12 cellular contexts compared by ENCODE assay signal in the genomic region with DNA sequence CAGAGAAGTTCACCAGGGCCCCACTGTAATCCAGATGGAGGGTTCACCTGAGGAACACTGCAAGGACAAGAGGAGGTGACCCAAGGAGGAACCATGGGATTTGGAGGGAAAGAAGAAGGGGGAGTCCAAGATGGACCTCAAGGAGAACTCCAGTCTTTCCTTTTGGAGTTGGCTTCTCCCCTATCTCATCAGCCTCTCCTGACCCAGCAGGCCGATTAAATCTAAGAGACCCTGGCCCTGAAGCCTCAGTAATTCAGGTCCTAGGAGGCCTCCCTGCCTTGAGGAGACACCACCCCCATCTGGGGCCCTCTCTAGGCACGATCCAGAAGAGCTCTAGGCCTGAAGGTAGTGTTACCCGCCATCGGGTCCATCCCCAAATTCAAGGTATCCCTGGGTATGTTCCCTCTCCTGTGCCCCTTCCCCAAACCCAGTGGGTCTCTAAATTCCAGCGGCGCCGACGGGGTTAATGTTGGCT. TPM values are rescaled to one million over a fixed set of nuclear protein-coding genes. Genes with fewer than 3 reads are reported as not detected.
DNase-seq lines count a peak whose midpoint lies in the region; ATAC-seq and TF ChIP-seq lines count a peak whose summit lies in the region.
"Had no signal": no experiment of that assay in that cellular context is flagged by ENCODE, and none has a peak within 500 bp of the region (broad histone marks: within the 10 kb centered on the region; RNA-seq: fewer than 3 reads in every experiment).

No MANE protein-coding gene starts in this region.

- no peak overlapping the region for H3K4me3 ChIP-seq in mesenchymal stem cell (ENCODE audit: insufficient read depth in 1 of 2, low read depth in 1 of 2, low read length in 2 of 2)
- H3K4me3 ChIP-seq in subcutaneous abdominal adipose tissue (ENCODE audit: low read depth in 1 of 5, low read length in 5 of 5), result peak overlapping the region in 4 of 5 donors; percentile 54 to 67 (median 60)

- no peak overlapping the region for H3K14ac ChIP-seq in mesenchymal stem cell (ENCODE audit: low read length in 2 of 2)

- H4K8ac ChIP-seq in mesenchymal stem cell (ENCODE audit: low read length), result no peak overlapping the region

- H3K36me3 ChIP-seq in mesenchymal stem cell (ENCODE audit: control insufficient read depth in 1 of 2, insufficient read depth in 2 of 2, low read depth in 1 of 2, low read length in 2 of 2), result no peaks in the 10 kb centered on the region
- no peaks in the 10 kb centered on the region for H3K36me3 ChIP-seq in subcutaneous abdominal adipose tissue (ENCODE audit: control insufficient read depth in 5 of 5, insufficient read depth in 5 of 5, low read length in 5 of 5)
- H3K36me3 ChIP-seq: neutrophil had no signal

- peak overlapping the region; percentile 83 for H3K4me2 ChIP-seq in mesenchymal stem cell (ENCODE audit: low read length, poor library complexity, severe bottlenecking)

- WGBS in mesenchymal stem cell, result 31% methylated on average over 6 of the region's 8 CpGs

- H3K23ac ChIP-seq in mesenchymal stem cell (ENCODE audit: low read length in 2 of 2), result no peak overlapping the region

- no peak overlapping the region for H3K4ac ChIP-seq in mesenchymal stem cell (ENCODE audit: low read depth in 1 of 2, low read length in 2 of 2)

- CTCF ChIA-PET in HEK293T (lab: Yijun Ruan, JAX), result no interaction called here

- POLR2A ChIA-PET in activated naive CD8-positive, alpha-beta T cell treated with anti-CD3 and anti-CD28 coated beads, Interleukin-2, amount 10 ng/mL, durations not matched to agents 7 days and 5 days (lab: Charles Lee), result interaction anchor here (0.9 to 1.9 kb wide), 6 partner anchors 10 to 37 kb away, joined by 3 to 12 read pairs (median 5); a partner anchor contains a TSS
- POLR2A ChIA-PET in HEK293T (lab: Yijun Ruan, JAX), result interaction anchor here (1.4 kb wide), 1 partner anchor 36 kb away, joined by 3 read pairs; no protein-coding TSS in a partner anchor

- peaks cover 69% of the 10 kb centered on the region for H3K4me1 Mint-ChIP-seq in activated T-cell treated with anti-CD3 and anti-CD28 coated beads, Interleukin-2, amount 50 U/mL, for 72 hours (ENCODE audit: low read depth)
- H3K4me1 Mint-ChIP-seq in activated naive CD8-positive, alpha-beta T cell treated with anti-CD3 and anti-CD28 coated beads, Interleukin-2, amount 10 ng/mL, durations not matched to agents 7 days and 5 days, result peaks cover 43% of the 10 kb centered on the region

- H3K27ac ChIP-seq in mesenchymal stem cell (ENCODE audit: low read length, poor library complexity, severe bottlenecking), result no peak overlapping the region
- no peak overlapping the region for H3K27ac ChIP-seq in subcutaneous abdominal adipose tissue (ENCODE audit: low read depth, low read length)
- H3K27ac ChIP-seq: neutrophil had no signal

- H2BK15ac ChIP-seq in mesenchymal stem cell (ENCODE audit: low read depth, poor library complexity, severe bottlenecking), result peak overlapping the region; percentile 46

- no peaks in the 10 kb centered on the region for H3K9me3 ChIP-seq in mesenchymal stem cell (ENCODE audit: control insufficient read depth, low read length)
- H3K9me3 ChIP-seq in subcutaneous abdominal adipose tissue (ENCODE audit: control insufficient read depth in 5 of 5, low read length in 5 of 5), result no peaks in the 10 kb centered on the region
- H3K9me3 ChIP-seq: neutrophil had no signal

- no peak overlapping the region for H4K91ac ChIP-seq in mesenchymal stem cell (ENCODE audit: low read length)

- no peak overlapping the region for H3K27ac Mint-ChIP-seq in activated T-cell treated with anti-CD3 and anti-CD28 coated beads, Interleukin-2, amount 50 U/mL, for 72 hours
- H3K27ac Mint-ChIP-seq in activated naive CD8-positive, alpha-beta T cell treated with anti-CD3 and anti-CD28 coated beads, Interleukin-2, amount 10 ng/mL, durations not matched to agents 7 days and 5 days, result peak overlapping the region; percentile 37

- peak in 1 of 2 donors; percentile 3 for ATAC-seq in activated T-cell treated with anti-CD3 and anti-CD28 coated beads, Interleukin-2, amount 50 U/mL, for 72 hours (replicated peaks in 1 of 2)
- ATAC-seq in activated naive CD8-positive, alpha-beta T cell treated with anti-CD3 and anti-CD28 coated beads, Interleukin-2, amount 10 ng/mL, durations not matched to agents 7 days and 5 days (ENCODE audit: low read depth), result no peak

- peak overlapping the region; percentile 66 to 82 for H3K4me3 Mint-ChIP-seq in activated T-cell treated with anti-CD3 and anti-CD28 coated beads, Interleukin-2, amount 50 U/mL, for 72 hours
- H3K4me3 Mint-ChIP-seq in activated naive CD8-positive, alpha-beta T cell treated with anti-CD3 and anti-CD28 coated beads, Interleukin-2, amount 10 ng/mL, durations not matched to agents 7 days and 5 days, result peak overlapping the region; percentile 71

- peaks cover 23% of the 10 kb centered on the region for H3K4me1 ChIP-seq in mesenchymal stem cell (ENCODE audit: control insufficient read depth, insufficient read depth, low read depth, low read length)
- H3K4me1 ChIP-seq in subcutaneous abdominal adipose tissue (ENCODE audit: control insufficient read depth in 5 of 5, insufficient read depth in 5 of 5, low read length in 5 of 5), result peaks cover 0 to 42% (median 23%) of the 10 kb centered on the region in 5 donors

- H3K27me3 Mint-ChIP-seq in activated T-cell treated with anti-CD3 and anti-CD28 coated beads, Interleukin-2, amount 50 U/mL, for 72 hours (ENCODE audit: low read depth), result peaks cover 8% of the 10 kb centered on the region
- H3K27me3 Mint-ChIP-seq in activated naive CD8-positive, alpha-beta T cell treated with anti-CD3 and anti-CD28 coated beads, Interleukin-2, amount 10 ng/mL, durations not matched to agents 7 days and 5 days, result peaks cover 33% of the 10 kb centered on the region

- peaks cover 0 to 3% of the 10 kb centered on the region in 2 donors for H3K36me3 Mint-ChIP-seq in activated T-cell treated with anti-CD3 and anti-CD28 coated beads, Interleukin-2, amount 50 U/mL, for 72 hours (ENCODE audit: insufficient read depth in 2 of 2)
- H3K36me3 Mint-ChIP-seq in activated naive CD8-positive, alpha-beta T cell treated with anti-CD3 and anti-CD28 coated beads, Interleukin-2, amount 10 ng/mL, durations not matched to agents 7 days and 5 days, result no peaks in the 10 kb centered on the region

- H2AK5ac ChIP-seq in mesenchymal stem cell (ENCODE audit: low read length, severe bottlenecking), result no peak overlapping the region

- H3K9me3 Mint-ChIP-seq in activated T-cell treated with anti-CD3 and anti-CD28 coated beads, Interleukin-2, amount 50 U/mL, for 72 hours, result no peaks in the 10 kb centered on the region
- no peaks in the 10 kb centered on the region for H3K9me3 Mint-ChIP-seq in activated naive CD8-positive, alpha-beta T cell treated with anti-CD3 and anti-CD28 coated beads, Interleukin-2, amount 10 ng/mL, durations not matched to agents 7 days and 5 days

- H3K9ac ChIP-seq in mesenchymal stem cell (ENCODE audit: low read length) (no peak overlapping the region), subcutaneous abdominal adipose tissue (ENCODE audit: low read length in 5 of 5) (no peak overlapping the region)

- H2BK12ac ChIP-seq in mesenchymal stem cell (ENCODE audit: low read length in 2 of 2), result no peak overlapping the region

- no peak for DNase-seq in activated T-cell treated with anti-CD3 and anti-CD28 coated beads, Interleukin-2, amount 50 U/mL, for 72 hours
- DNase-seq in activated T-cell treated with anti-CD3 and anti-CD28 coated beads, Interleukin-2, amount 50 U/mL, for 1 hour, result no peak
- no peak for DNase-seq in activated naive CD8-positive, alpha-beta T cell treated with anti-CD3 and anti-CD28 coated beads, Interleukin-2, amount 10 ng/mL, durations not matched to agents 7 days and 5 days
- DNase-seq in mesenchymal stem cell, result no peak
- DNase-seq in NAMALWA (ENCODE audit: low spot score), result no peak
- DNase-seq in activated CD8-positive, alpha-beta memory T cell treated with anti-CD3 and anti-CD28 coated beads for 24 hours, result no peak
- DNase-seq in HEK293T (ENCODE audit: extremely low spot score), result no peak
- DNase-seq: foreskin fibroblast, NCI-H1436 had no signal

- H3K79me1 ChIP-seq in mesenchymal stem cell (replicated peaks; ENCODE audit: low read length, poor library complexity, severe bottlenecking), result no peaks in the 10 kb centered on the region

- no peak overlapping the region for H3K18ac ChIP-seq in mesenchymal stem cell (ENCODE audit: low read depth in 1 of 2, low read length in 2 of 2)

- H3K27me3 ChIP-seq in mesenchymal stem cell (ENCODE audit: control insufficient read depth in 1 of 2, insufficient read depth in 1 of 2, low read length in 2 of 2) (peaks cover 53 to 54% of the 10 kb centered on the region in 2 experiments), subcutaneous abdominal adipose tissue (ENCODE audit: control insufficient read depth in 5 of 5, insufficient read depth in 4 of 5, low read length in 5 of 5) (peaks cover 0 to 12% (median 8%) of the 10 kb centered on the region in 5 donors)

- H2BK5ac ChIP-seq in mesenchymal stem cell (ENCODE audit: low read depth, low read length, poor library complexity, severe bottlenecking), result no peak overlapping the region

- no peak overlapping the region for H2AFZ ChIP-seq in mesenchymal stem cell (ENCODE audit: low read depth, low read length)

- no peak overlapping the region for H2BK120ac ChIP-seq in mesenchymal stem cell (ENCODE audit: low read depth, low read length)

TF ChIP-seq in HEK293T, 16 proteins besides CTCF, POLR2A, EP300 and RAD21 (continues in another document):
- no peak for TF ChIP-seq ARNT (IDR thresholded peaks at IDR 0.05)

RNA-seq across cellular contexts. Expression of a gene that starts 15.1 kb away (rescaled TPM):
- 10 to 100 TPM; 84.2 to 94.0 TPM for total RNA-seq in activated T-cell treated with anti-CD3 and anti-CD28 coated beads, Interleukin-2, amount 50 U/mL, for 72 hours
- 100 to 1,000 TPM; 160 to 163 TPM for total RNA-seq in activated naive CD8-positive, alpha-beta T cell treated with anti-CD3 and anti-CD28 coated beads, Interleukin-2, amount 10 ng/mL, durations not matched to agents 7 days and 5 days
- 40.1 TPM for polyA plus RNA-seq in mesenchymal stem cell (2013, experiment 1 of 2)
- 38.8 TPM for polyA plus RNA-seq in mesenchymal stem cell (2013, experiment 2 of 2)

RNA-seq across cellular contexts. Expression of a gene that starts 49.3 kb away (rescaled TPM):
- total RNA-seq in activated T-cell treated with anti-CD3 and anti-CD28 coated beads, Interleukin-2, amount 50 U/mL, for 72 hours, result 10 to 100 TPM; 11.9 to 12.8 TPM
- total RNA-seq in activated naive CD8-positive, alpha-beta T cell treated with anti-CD3 and anti-CD28 coated beads, Interleukin-2, amount 10 ng/mL, durations not matched to agents 7 days and 5 days, result 1 to 10 TPM; 6.9 to 7.4 TPM
- 777 TPM for polyA plus RNA-seq in mesenchymal stem cell (2013, experiment 1 of 2)
- 775 TPM for polyA plus RNA-seq in mesenchymal stem cell (2013, experiment 2 of 2)

RNA-seq across cellular contexts. Expression of a gene that starts 54.7 kb away (rescaled TPM):
- not detected for total RNA-seq in activated T-cell treated with anti-CD3 and anti-CD28 coated beads, Interleukin-2, amount 50 U/mL, for 72 hours
- total RNA-seq in activated naive CD8-positive, alpha-beta T cell treated with anti-CD3 and anti-CD28 coated beads, Interleukin-2, amount 10 ng/mL, durations not matched to agents 7 days and 5 days, result not detected
- 223 TPM for polyA plus RNA-seq in mesenchymal stem cell (2013, experiment 1 of 2)
- 217 TPM for polyA plus RNA-seq in mesenchymal stem cell (2013, experiment 2 of 2)

RNA-seq across cellular contexts. Expression of a gene that starts 59.4 kb away (rescaled TPM):
- total RNA-seq in activated T-cell treated with anti-CD3 and anti-CD28 coated beads, Interleukin-2, amount 50 U/mL, for 72 hours, result under 1 TPM; 0.26 to 0.63 TPM
- total RNA-seq in activated naive CD8-positive, alpha-beta T cell treated with anti-CD3 and anti-CD28 coated beads, Interleukin-2, amount 10 ng/mL, durations not matched to agents 7 days and 5 days, result under 1 TPM; 0.19 to 0.40 TPM
- polyA plus RNA-seq in mesenchymal stem cell (2013, experiment 1 of 2), result 0.08 TPM
- polyA plus RNA-seq in mesenchymal stem cell (2013, experiment 2 of 2), result 0.07 TPM
- polyA plus RNA-seq: AG04450 had no signal

Comparison
In these comparisons a context has a peak if more than half of its experiments do, and no peak if none do; other contexts are left out.
1. H3K4me3 ChIP-seq: peak in subcutaneous abdominal adipose tissue (4 of 5); none in mesenchymal stem cell (0 of 2).